In genomic region chr1:52530563-52531144, GRCh38 we compare ENCODE assay signal across 21 cellular contexts.
"Had no signal": no experiment of that assay in that cellular context is flagged by ENCODE, and none has a peak within 500 bp of the region (broad histone marks: within the 10 kb centered on the region; RNA-seq: fewer than 3 reads in every experiment).

No MANE protein-coding gene starts in this region.

- H3K9ac ChIP-seq: parathyroid adenoma had no signal

- DNase-seq: activated CD4-positive, alpha-beta T cell treated with anti-CD3 and anti-CD28 coated beads for 1 hour; activated naive CD4-positive, alpha-beta T cell; activated naive CD8-positive, alpha-beta T cell treated with anti-CD3 and anti-CD28 coated beads for 36 hours; activated T-cell treated with anti-CD3 and anti-CD28 coated beads, Interleukin-2, amount 50 U/mL, for 1 hour; cerebellar nuclear complex; esophagus squamous epithelium; heart right ventricle; left colon; mesenchymal stem cell; mucosa of descending colon; nephron progenitor cell; right lobe of liver; stimulated activated CD4-positive, alpha-beta T cell treated with anti-CD3 and anti-CD28 coated beads, Interleukin-1b, Interleukin-23, amount 100 ng/mL, for 48 hours; stomach; transverse colon had no signal

- H3K27me3 ChIP-seq: esophagus squamous epithelium, heart right ventricle, right lobe of liver, stomach, suprapubic skin, transverse colon had no signal

- H3K4me1 ChIP-seq: esophagus squamous epithelium, parathyroid adenoma, right lobe of liver had no signal

- H3K9me3 Mint-ChIP-seq: activated T-helper 17 cell treated with anti-CD3 and anti-CD28 coated beads, Interleukin-2, amount 50 U/mL, for 72 hours had no signal

- ATAC-seq: activated T-helper 17 cell treated with anti-CD3 and anti-CD28 coated beads, Interleukin-2, amount 50 U/mL, for 72 hours; heart right ventricle; left colon; mucosa of descending colon; right lobe of liver had no signal

- H3K4me3 ChIP-seq: coronary artery, esophagus squamous epithelium, heart right ventricle, mucosa of descending colon, right lobe of liver, skin epidermis, stomach, suprapubic skin, transverse colon had no signal

- H3K27me3 Mint-ChIP-seq: activated naive CD8-positive, alpha-beta T cell treated with anti-CD3 and anti-CD28 coated beads for 36 hours; activated T-helper 17 cell treated with anti-CD3 and anti-CD28 coated beads, Interleukin-2, amount 50 U/mL, for 72 hours had no signal

- H3K27ac Mint-ChIP-seq: activated naive CD8-positive, alpha-beta T cell treated with anti-CD3 and anti-CD28 coated beads for 36 hours; activated T-helper 17 cell treated with anti-CD3 and anti-CD28 coated beads, Interleukin-2, amount 50 U/mL, for 72 hours; nephron progenitor cell; T-helper 1 cell treated with Interleukin-12 subunit alpha and Interleukin-12 subunit beta and Interleukin-4 antibody, amounts not matched to agents 30 μg/mL and 1 μg/mL, for 36 hours had no signal

- H3K4me3 Mint-ChIP-seq: activated naive CD8-positive, alpha-beta T cell treated with anti-CD3 and anti-CD28 coated beads for 36 hours; activated T-helper 17 cell treated with anti-CD3 and anti-CD28 coated beads, Interleukin-2, amount 50 U/mL, for 72 hours; nephron progenitor cell; T-helper 1 cell treated with Interleukin-12 subunit alpha and Interleukin-12 subunit beta and Interleukin-4 antibody, amounts not matched to agents 30 μg/mL and 1 μg/mL, for 36 hours had no signal

- H3K9me3 ChIP-seq: mucosa of descending colon, right lobe of liver had no signal

- H3K27ac ChIP-seq: coronary artery, esophagus squamous epithelium, heart right ventricle, parathyroid adenoma, right lobe of liver, skin epidermis, stomach, suprapubic skin, transverse colon had no signal
